19 cellular contexts compared by ENCODE assay signal in the genomic region with DNA sequence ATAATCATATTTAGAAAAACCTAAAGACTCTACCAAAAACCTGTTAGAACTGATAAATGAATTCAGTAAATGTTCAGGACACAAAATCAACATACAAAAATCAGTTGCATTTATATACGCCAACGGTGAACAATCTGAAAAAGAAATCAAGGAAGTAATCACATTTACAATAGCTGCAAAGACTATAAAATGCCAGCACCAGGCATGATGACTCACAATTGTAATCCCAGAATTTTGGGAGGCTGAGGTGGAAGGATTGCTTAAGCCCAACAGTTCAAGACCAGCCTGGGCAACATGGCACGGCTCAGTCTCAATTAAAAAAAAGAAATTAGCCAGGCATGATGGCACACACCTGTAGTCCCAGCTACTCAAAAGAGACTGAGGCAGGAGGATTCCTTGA. TPM values are rescaled to one million over a fixed set of nuclear protein-coding genes. Genes with fewer than 3 reads are reported as not detected.
DNase-seq lines count a peak whose midpoint lies in the region; ATAC-seq and TF ChIP-seq lines count a peak whose summit lies in the region.
"Had no signal": no experiment of that assay in that cellular context is flagged by ENCODE, and none has a peak within 500 bp of the region (broad histone marks: within the 10 kb centered on the region; RNA-seq: fewer than 3 reads in every experiment).

No MANE protein-coding gene starts in this region.

- H3K36me3 ChIP-seq in colonic mucosa (no peaks in the 10 kb centered on the region), trophoblast cell (ENCODE audit: control insufficient read depth in 1 of 2, insufficient read depth in 2 of 2, low read length in 2 of 2) (peaks cover 1 to 7% of the 10 kb centered on the region in 2 experiments), neural progenitor cell (no peaks in the 10 kb centered on the region)

- H3K4me2 ChIP-seq in trophoblast cell (ENCODE audit: low read length) (no peak overlapping the region), neural progenitor cell (no peak overlapping the region)

- H3K4me1 ChIP-seq in colonic mucosa (no peaks in the 10 kb centered on the region), trophoblast cell (ENCODE audit: control insufficient read depth in 1 of 2, insufficient read depth in 2 of 2, low read length in 2 of 2) (peaks cover 0 to 3% of the 10 kb centered on the region in 2 experiments), neural progenitor cell (no peaks in the 10 kb centered on the region)

- DNase-seq in MV-4-11 (lab: John Stamatoyannopoulos, UW) (peak; percentile 30), colonic mucosa (peak; percentile 21), epithelial cell of prostate (ENCODE audit: low read depth, low spot score) (no peak), trophoblast cell (no peak), neural progenitor cell (ENCODE audit: low spot score) (no peak), NK-92 (lab: John Stamatoyannopoulos, UW; ENCODE audit: unreplicated experiment) (no peak)
- DNase-seq in activated effector memory CD4-positive, alpha-beta T cell treated with Interleukin-2 at 50 U/mL for 16 hours = no peak
- DNase-seq: AML-193; CD4-positive, alpha-beta memory T cell; DMS153; DMS79; GF-D8; GOT3; H7; HFFc6 had no signal

- H3K9me3 ChIP-seq in colonic mucosa (no peaks in the 10 kb centered on the region), trophoblast cell (ENCODE audit: insufficient read depth, low read depth, low read length) (peaks cover 2% of the 10 kb centered on the region), neural progenitor cell (ENCODE audit: low read depth) (peaks cover 9% of the 10 kb centered on the region)

- H3K4ac ChIP-seq in trophoblast cell (ENCODE audit: low read depth, low read length) = peak overlapping the region; percentile 79

- H3K79me1 ChIP-seq in trophoblast cell (ENCODE audit: low read length) = no peaks in the 10 kb centered on the region

- TF ChIP-seq CTCF in colonic mucosa (IDR thresholded peaks at IDR 0.05) = no peak
- no peak for TF ChIP-seq CTCF in neural progenitor cell (IDR thresholded peaks at IDR 0.05)

- no peak overlapping the region for H4K91ac ChIP-seq in trophoblast cell (ENCODE audit: low read depth, low read length)

- H3K27ac Mint-ChIP-seq in neural progenitor cell = no peak overlapping the region
- H3K27ac Mint-ChIP-seq in activated T-helper 17 cell treated with anti-CD3 and anti-CD28 coated beads, Interleukin-2, amount 50 U/mL, for 72 hours = no peak overlapping the region
- H3K27ac Mint-ChIP-seq: CD14-positive monocyte; CD4-positive, alpha-beta memory T cell; HFFc6; IgD-negative memory B cell had no signal

- H3K36me3 Mint-ChIP-seq in neural progenitor cell = peaks cover 57% of the 10 kb centered on the region
- peaks cover 95% of the 10 kb centered on the region for H3K36me3 Mint-ChIP-seq in activated T-helper 17 cell treated with anti-CD3 and anti-CD28 coated beads, Interleukin-2, amount 50 U/mL, for 72 hours (ENCODE audit: low read depth)

- H2AFZ ChIP-seq in trophoblast cell (ENCODE audit: insufficient read depth, low read length, poor library complexity) = no peak overlapping the region
- no peak overlapping the region for H2AFZ ChIP-seq in neural progenitor cell (replicated peaks)

- H2BK12ac ChIP-seq in trophoblast cell (ENCODE audit: low read length) = no peak overlapping the region

- H3K18ac ChIP-seq in trophoblast cell (ENCODE audit: low read length) = no peak overlapping the region

- no peak overlapping the region for H4K8ac ChIP-seq in trophoblast cell (ENCODE audit: low read depth, low read length)

- H4K12ac ChIP-seq in trophoblast cell (ENCODE audit: low read depth, low read length) = no peak overlapping the region

- ATAC-seq in activated T-helper 17 cell treated with anti-CD3 and anti-CD28 coated beads, Interleukin-2, amount 50 U/mL, for 72 hours (replicated peaks) = no peak
- ATAC-seq: HCT116 had no signal

- H3K27me3 ChIP-seq in colonic mucosa = no peaks in the 10 kb centered on the region
- no peaks in the 10 kb centered on the region for H3K27me3 ChIP-seq in trophoblast cell (ENCODE audit: insufficient read depth, low read length)
- H3K27me3 ChIP-seq in neural progenitor cell = no peaks in the 10 kb centered on the region

- H3K9me3 Mint-ChIP-seq in neural progenitor cell = peaks cover 67% of the 10 kb centered on the region
- peaks cover 18% of the 10 kb centered on the region for H3K9me3 Mint-ChIP-seq in activated T-helper 17 cell treated with anti-CD3 and anti-CD28 coated beads, Interleukin-2, amount 50 U/mL, for 72 hours

- no peaks in the 10 kb centered on the region for H3K4me1 Mint-ChIP-seq in neural progenitor cell
- peaks cover 24% of the 10 kb centered on the region for H3K4me1 Mint-ChIP-seq in activated T-helper 17 cell treated with anti-CD3 and anti-CD28 coated beads, Interleukin-2, amount 50 U/mL, for 72 hours

- no peak overlapping the region for H2BK5ac ChIP-seq in trophoblast cell (ENCODE audit: low read depth, low read length, poor library complexity)

- no peak overlapping the region for H3K14ac ChIP-seq in trophoblast cell (ENCODE audit: low read length)

- WGBS in trophoblast cell (ENCODE audit: extremely low coverage, insufficient coverage, insufficient read length) = no CpG with 5 or more reads among the region's 3 CpGs

- no peak overlapping the region for H3K4me3 ChIP-seq in colonic mucosa
- H3K4me3 ChIP-seq in trophoblast cell (ENCODE audit: low read depth, low read length) = no peak overlapping the region
- no peak overlapping the region for H3K4me3 ChIP-seq in neural progenitor cell

- no peak overlapping the region for H2BK120ac ChIP-seq in trophoblast cell (ENCODE audit: insufficient read depth, low read length, poor library complexity)

- no peaks in the 10 kb centered on the region for H4K20me1 ChIP-seq in neural progenitor cell (ENCODE audit: low read depth)

- H3K79me2 ChIP-seq in trophoblast cell (ENCODE audit: control insufficient read depth, insufficient read depth, low read length, poor library complexity) = peaks cover 2% of the 10 kb centered on the region
- H3K79me2 ChIP-seq in neural progenitor cell (ENCODE audit: low read depth) = no peaks in the 10 kb centered on the region

- H3K27me3 Mint-ChIP-seq in neural progenitor cell (ENCODE audit: insufficient read depth, low read depth) = peaks cover 8% of the 10 kb centered on the region
- H3K27me3 Mint-ChIP-seq in activated T-helper 17 cell treated with anti-CD3 and anti-CD28 coated beads, Interleukin-2, amount 50 U/mL, for 72 hours = no peaks in the 10 kb centered on the region
- H3K27me3 Mint-ChIP-seq: CD4-positive, alpha-beta memory T cell; IgD-negative memory B cell had no signal

- intact Hi-C loops in colonic mucosa (cut with DNase I) = no loop called here

- no peaks in the 10 kb centered on the region for H3F3A ChIP-seq in neural progenitor cell (ENCODE audit: low read depth)

- H2AK5ac ChIP-seq in trophoblast cell (ENCODE audit: low read length) = no peak overlapping the region

- H3K9ac ChIP-seq in colonic mucosa (ENCODE audit: low read depth in 2 of 2, low read length in 2 of 2) (no peak overlapping the region), trophoblast cell (ENCODE audit: low read length) (no peak overlapping the region), neural progenitor cell (no peak overlapping the region)

- H3K27ac ChIP-seq in colonic mucosa (peak overlapping the region; percentile 34), epithelial cell of prostate (peak overlapping the region; percentile 5), trophoblast cell (ENCODE audit: low read depth, low read length) (no peak overlapping the region), neural progenitor cell (no peak overlapping the region)

- H3K23ac ChIP-seq in trophoblast cell (ENCODE audit: low read length) = no peak overlapping the region

- H3K4me3 Mint-ChIP-seq in neural progenitor cell = no peak overlapping the region
- no peak overlapping the region for H3K4me3 Mint-ChIP-seq in activated T-helper 17 cell treated with anti-CD3 and anti-CD28 coated beads, Interleukin-2, amount 50 U/mL, for 72 hours
- H3K4me3 Mint-ChIP-seq: CD14-positive monocyte, HFFc6 had no signal

RNA-seq across cellular contexts. Expression of a gene that starts 7.0 kb away (rescaled TPM):
- total RNA-seq in colonic mucosa (10 to 100 TPM; 34.7 to 37.2 TPM), neural progenitor cell (ENCODE audit: low replicate concordance) (1.6 and 3.3 TPM in 2 replicates)
- polyA plus RNA-seq in trophoblast cell (2013) = 10.5 and 11.7 TPM in 2 replicates
- total RNA-seq in activated T-helper 17 cell treated with anti-CD3 and anti-CD28 coated beads, Interleukin-2, amount 50 U/mL, for 72 hours = 10 to 100 TPM; 39.3 to 53.2 TPM

RNA-seq across cellular contexts. Expression of a gene that starts 46.9 kb away (rescaled TPM):
- total RNA-seq in colonic mucosa = 10 to 100 TPM; 29.7 to 32.2 TPM
- polyA plus RNA-seq in trophoblast cell (2013) = 34.5 and 34.6 TPM in 2 replicates
- 45.6 and 80.1 TPM in 2 replicates for total RNA-seq in neural progenitor cell (ENCODE audit: low replicate concordance)
- 10 to 100 TPM; 26.1 to 32.2 TPM for total RNA-seq in activated T-helper 17 cell treated with anti-CD3 and anti-CD28 coated beads, Interleukin-2, amount 50 U/mL, for 72 hours

Comparison
In these comparisons a context has a peak if more than half of its experiments do, and no peak if none do; other contexts are left out.
1. DNase-seq: peak in MV-4-11 (single experiment) and colonic mucosa (single experiment); none in epithelial cell of prostate (single experiment), trophoblast cell (0 of 2), neural progenitor cell (single experiment), NK-92 (single experiment) and activated effector memory CD4-positive, alpha-beta T cell treated with Interleukin-2 at 50 U/mL for 16 hours (single experiment).
2. H3K27ac ChIP-seq: peak in colonic mucosa (single experiment) and epithelial cell of prostate (single experiment); none in trophoblast cell (single experiment) and neural progenitor cell (single experiment).